ENCODE assay signal across 1 cellular context in the genomic region with DNA sequence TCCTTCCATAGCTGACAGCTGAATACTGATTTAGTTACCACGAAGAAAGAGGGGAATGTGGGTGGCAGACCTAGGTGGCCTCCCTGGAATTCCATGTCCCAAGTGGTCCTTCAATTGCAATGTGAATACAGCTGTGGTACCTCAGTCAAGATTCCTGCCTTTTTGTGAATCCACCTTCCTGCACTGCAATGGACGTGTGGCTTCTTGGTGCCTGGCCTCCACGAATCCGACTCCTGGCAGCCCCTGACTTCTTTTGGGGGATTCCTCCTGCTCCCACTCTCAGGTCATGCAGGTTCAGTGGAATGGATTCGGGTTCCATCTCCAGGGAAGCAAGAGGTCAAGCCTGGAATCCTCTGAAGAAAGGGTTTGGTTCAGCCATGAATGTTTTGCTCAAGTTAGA.
TF ChIP-seq lines count a peak whose summit lies in the region.

No MANE protein-coding gene starts in this region.

TF ChIP-seq in liver, 16 proteins besides CTCF, POLR2A, EP300 and RAD21 (continued from another document):
- TF ChIP-seq, protein P1, sequence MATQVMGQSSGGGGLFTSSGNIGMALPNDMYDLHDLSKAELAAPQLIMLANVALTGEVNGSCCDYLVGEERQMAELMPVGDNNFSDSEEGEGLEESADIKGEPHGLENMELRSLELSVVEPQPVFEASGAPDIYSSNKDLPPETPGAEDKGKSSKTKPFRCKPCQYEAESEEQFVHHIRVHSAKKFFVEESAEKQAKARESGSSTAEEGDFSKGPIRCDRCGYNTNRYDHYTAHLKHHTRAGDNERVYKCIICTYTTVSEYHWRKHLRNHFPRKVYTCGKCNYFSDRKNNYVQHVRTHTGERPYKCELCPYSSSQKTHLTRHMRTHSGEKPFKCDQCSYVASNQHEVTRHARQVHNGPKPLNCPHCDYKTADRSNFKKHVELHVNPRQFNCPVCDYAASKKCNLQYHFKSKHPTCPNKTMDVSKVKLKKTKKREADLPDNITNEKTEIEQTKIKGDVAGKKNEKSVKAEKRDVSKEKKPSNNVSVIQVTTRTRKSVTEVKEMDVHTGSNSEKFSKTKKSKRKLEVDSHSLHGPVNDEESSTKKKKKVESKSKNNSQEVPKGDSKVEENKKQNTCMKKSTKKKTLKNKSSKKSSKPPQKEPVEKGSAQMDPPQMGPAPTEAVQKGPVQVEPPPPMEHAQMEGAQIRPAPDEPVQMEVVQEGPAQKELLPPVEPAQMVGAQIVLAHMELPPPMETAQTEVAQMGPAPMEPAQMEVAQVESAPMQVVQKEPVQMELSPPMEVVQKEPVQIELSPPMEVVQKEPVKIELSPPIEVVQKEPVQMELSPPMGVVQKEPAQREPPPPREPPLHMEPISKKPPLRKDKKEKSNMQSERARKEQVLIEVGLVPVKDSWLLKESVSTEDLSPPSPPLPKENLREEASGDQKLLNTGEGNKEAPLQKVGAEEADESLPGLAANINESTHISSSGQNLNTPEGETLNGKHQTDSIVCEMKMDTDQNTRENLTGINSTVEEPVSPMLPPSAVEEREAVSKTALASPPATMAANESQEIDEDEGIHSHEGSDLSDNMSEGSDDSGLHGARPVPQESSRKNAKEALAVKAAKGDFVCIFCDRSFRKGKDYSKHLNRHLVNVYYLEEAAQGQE (IDR thresholded peaks at IDR 0.05) = no peak
TF ChIP-seq in liver: peak in this region for 0.
